In the genomic region with DNA sequence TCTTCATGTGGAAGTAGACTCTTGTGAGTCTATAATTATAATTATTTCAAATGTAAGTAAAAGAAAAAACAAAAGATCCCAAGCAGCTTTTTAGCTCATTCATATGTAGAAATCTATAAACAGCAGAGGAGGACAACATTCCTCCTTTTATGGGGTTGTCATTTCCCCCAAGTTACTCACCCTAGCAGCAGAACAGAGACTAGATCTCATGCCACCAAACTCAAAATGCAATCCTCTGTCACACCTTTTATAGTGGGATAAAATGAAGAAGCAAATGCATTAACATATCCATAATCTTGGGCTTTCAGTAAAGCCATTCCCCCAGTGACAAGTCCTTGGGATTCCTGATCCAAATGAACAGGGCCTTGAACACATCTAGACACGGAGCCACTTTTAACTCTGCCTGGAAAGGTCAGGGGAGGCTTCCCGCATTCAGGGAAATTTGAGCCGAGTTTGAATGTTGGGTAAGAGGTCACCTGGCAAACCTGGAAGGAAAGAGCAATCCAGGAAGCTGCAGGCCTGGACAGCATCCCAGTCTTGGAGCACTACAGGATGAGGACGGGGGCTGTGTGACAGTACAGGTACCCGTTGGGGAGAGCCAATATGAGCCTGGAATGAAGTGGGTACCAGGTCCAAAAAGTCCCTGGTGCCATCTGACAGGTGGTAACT, we compare ENCODE assay signal across 13 cellular contexts.
A peak's percentile ranks its signal among the peaks of the same experiment; 100 is the strongest.
DNase-seq lines count a peak whose midpoint lies in the region; ATAC-seq and TF ChIP-seq lines count a peak whose summit lies in the region.
"Had no signal": no experiment of that assay in that cellular context is flagged by ENCODE, and none has a peak within 500 bp of the region (broad histone marks: within the 10 kb centered on the region; RNA-seq: fewer than 3 reads in every experiment).

No MANE protein-coding gene starts in this region.

- ATAC-seq in foreskin keratinocyte: peak; percentile 46
- no peak for ATAC-seq in HG03025 (IDR thresholded peaks at IDR 0.05; ENCODE audit: low FRiP score, unreplicated experiment)
- no peak for ATAC-seq in HG03196 (IDR thresholded peaks at IDR 0.05; ENCODE audit: unreplicated experiment)
- ATAC-seq: activated naive CD8-positive, alpha-beta T cell treated with anti-CD3 and anti-CD28 coated beads, Interleukin-2, amount 50 U/mL, for 24 hours; naive thymus-derived CD4-positive, alpha-beta T cell had no signal

- no peak overlapping the region for H3K27ac ChIP-seq in foreskin keratinocyte

- peaks cover 4% of the 10 kb centered on the region for H3K9me3 Mint-ChIP-seq in progenitor cell of endocrine pancreas (ENCODE audit: low read depth)
- H3K9me3 Mint-ChIP-seq: activated naive CD8-positive, alpha-beta T cell treated with anti-CD3 and anti-CD28 coated beads, Interleukin-2, amount 50 U/mL, for 24 hours; HFFc6; T-helper 1 cell treated with Interleukin-12 subunit alpha and Interleukin-12 subunit beta and Interleukin-4 antibody, amounts not matched to agents 30 μg/mL and 1 μg/mL, for 36 hours had no signal

- DNase-seq in HuH-7.5 (ENCODE audit: low spot score): peak; percentile 29
- DNase-seq in NCI-H510A treated with DMSO at 0.1 percent for 48 hours (lab: John Stamatoyannopoulos, UW): peak; percentile 53
- DNase-seq in foreskin keratinocyte: peak in 1 of 2 donors; percentile 54
- DNase-seq in progenitor cell of endocrine pancreas (ENCODE audit: low spot score, unreplicated experiment): no peak
- DNase-seq in GDM1 (lab: John Stamatoyannopoulos, UW): no peak
- DNase-seq in NCI-H345 treated with DMSO at 0.1 percent for 48 hours (lab: John Stamatoyannopoulos, UW; ENCODE audit: unreplicated experiment): no peak
- DNase-seq: activated CD4-positive, alpha-beta T cell treated with anti-CD3 and anti-CD28 coated beads, Interleukin-2, amount 50 U/mL, for 48 hours; activated naive CD8-positive, alpha-beta T cell treated with anti-CD3 and anti-CD28 coated beads, Interleukin-2, amount 50 U/mL, for 24 hours; HFFc6; naive thymus-derived CD4-positive, alpha-beta T cell had no signal

- peak overlapping the region; percentile 11 for H3K27ac Mint-ChIP-seq in progenitor cell of endocrine pancreas
- H3K27ac Mint-ChIP-seq: activated naive CD8-positive, alpha-beta T cell treated with anti-CD3 and anti-CD28 coated beads, Interleukin-2, amount 50 U/mL, for 24 hours; HFFc6; naive thymus-derived CD4-positive, alpha-beta T cell; T-helper 1 cell treated with Interleukin-12 subunit alpha and Interleukin-12 subunit beta and Interleukin-4 antibody, amounts not matched to agents 30 μg/mL and 1 μg/mL, for 36 hours had no signal

- H3K36me3 Mint-ChIP-seq in progenitor cell of endocrine pancreas (ENCODE audit: insufficient read depth): peaks cover 3% of the 10 kb centered on the region

- peaks cover 22% of the 10 kb centered on the region for H3K4me1 Mint-ChIP-seq in progenitor cell of endocrine pancreas (ENCODE audit: low read depth)
- H3K4me1 Mint-ChIP-seq: activated naive CD8-positive, alpha-beta T cell treated with anti-CD3 and anti-CD28 coated beads, Interleukin-2, amount 50 U/mL, for 24 hours; naive thymus-derived CD4-positive, alpha-beta T cell had no signal

- no peaks in the 10 kb centered on the region for H3K27me3 ChIP-seq in foreskin keratinocyte

- no peak overlapping the region for H3K4me3 Mint-ChIP-seq in progenitor cell of endocrine pancreas (ENCODE audit: low read depth)
- H3K4me3 Mint-ChIP-seq: activated naive CD8-positive, alpha-beta T cell treated with anti-CD3 and anti-CD28 coated beads, Interleukin-2, amount 50 U/mL, for 24 hours; HFFc6; naive thymus-derived CD4-positive, alpha-beta T cell; T-helper 1 cell treated with Interleukin-12 subunit alpha and Interleukin-12 subunit beta and Interleukin-4 antibody, amounts not matched to agents 30 μg/mL and 1 μg/mL, for 36 hours had no signal

- H3K27me3 Mint-ChIP-seq in progenitor cell of endocrine pancreas: no peaks in the 10 kb centered on the region
- H3K27me3 Mint-ChIP-seq: activated naive CD8-positive, alpha-beta T cell treated with anti-CD3 and anti-CD28 coated beads, Interleukin-2, amount 50 U/mL, for 24 hours had no signal

- H3K4me1 ChIP-seq in foreskin keratinocyte: no peaks in the 10 kb centered on the region

- TF ChIP-seq CTCF in foreskin keratinocyte (conservative IDR thresholded peaks at IDR 0.05): no peak
- no peak for TF ChIP-seq CTCF in progenitor cell of endocrine pancreas (IDR thresholded peaks at IDR 0.05; ENCODE audit: unreplicated experiment)

Comparison
In these comparisons a context has a peak if more than half of its experiments do, and no peak if none do; other contexts are left out.
1. DNase-seq: peak in HuH-7.5 (single experiment) and NCI-H510A treated with DMSO at 0.1 percent for 48 hours (single experiment); none in progenitor cell of endocrine pancreas (single experiment), GDM1 (single experiment) and NCI-H345 treated with DMSO at 0.1 percent for 48 hours (single experiment).